8 cellular contexts compared by ENCODE assay signal in the genomic region with DNA sequence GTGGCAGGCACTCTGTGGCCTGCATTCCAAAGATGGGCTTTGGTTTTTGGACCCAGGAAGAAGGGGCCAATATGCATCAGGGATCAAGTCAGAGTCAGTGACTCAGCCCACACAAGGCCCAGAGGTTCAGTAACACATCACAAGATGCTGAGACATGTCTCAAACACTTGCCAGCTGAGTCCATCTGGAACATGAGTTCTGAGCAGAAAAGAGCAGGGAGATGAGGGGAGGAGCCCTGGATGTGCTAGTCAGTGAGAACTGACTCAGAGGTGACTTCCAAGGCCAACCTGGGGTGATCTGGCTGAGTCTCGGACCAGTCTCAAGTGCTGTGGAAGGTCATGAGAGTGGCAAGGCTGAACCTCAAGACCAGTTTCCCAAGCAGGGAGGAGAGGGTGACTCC.
DNase-seq lines count a peak whose midpoint lies in the region; ATAC-seq and TF ChIP-seq lines count a peak whose summit lies in the region.

No MANE protein-coding gene starts in this region.

- H3K27me3 ChIP-seq in brain microvascular endothelial cell (replicated peaks) = no peaks in the 10 kb centered on the region
- H3K27me3 ChIP-seq in kidney epithelial cell (ENCODE audit: control insufficient read depth, insufficient read depth, low read length) = no peaks in the 10 kb centered on the region

- peak overlapping the region; percentile 82 for H3K27ac ChIP-seq in brain microvascular endothelial cell

- TF ChIP-seq CTCF in brain microvascular endothelial cell (IDR thresholded peaks at IDR 0.05; ENCODE audit: low read depth, low read length, missing control alignments) (no peak), kidney epithelial cell (IDR thresholded peaks at IDR 0.05; ENCODE audit: insufficient read depth, low read length, poor library complexity, severe bottlenecking) (no peak)

- no peak overlapping the region for H3K4me3 ChIP-seq in brain microvascular endothelial cell (ENCODE audit: low read depth, low read length)
- H3K4me3 ChIP-seq in kidney epithelial cell (ENCODE audit: low read depth, low read length) = no peak overlapping the region

- DNase-seq in HK-2 (ENCODE audit: unreplicated experiment) = peak; percentile 70
- DNase-seq in brain microvascular endothelial cell = peak; percentile 98
- DNase-seq in kidney epithelial cell (ENCODE audit: low read depth) = peak; percentile 98
- DNase-seq in stromal cell of bone marrow (ENCODE audit: low read depth) = peak; percentile 100
- no peak for DNase-seq in putamen (ENCODE audit: low spot score)
- DNase-seq in HT-29 (ENCODE audit: low spot score) = no peak
- no peak for DNase-seq in NCI-H146 treated with DMSO at 0.1 percent for 48 hours (lab: John Stamatoyannopoulos, UW; ENCODE audit: unreplicated experiment)

- ATAC-seq in GM21786 (IDR thresholded peaks at IDR 0.05; ENCODE audit: unreplicated experiment) = no peak

- in situ Hi-C loops in brain microvascular endothelial cell (cut with HindIII; ENCODE audit: low pct_ligation_motif_present, low sequenced_read_pairs) = no loop called here

- no peaks in the 10 kb centered on the region for H3K36me3 ChIP-seq in brain microvascular endothelial cell (replicated peaks)
- no peaks in the 10 kb centered on the region for H3K36me3 ChIP-seq in kidney epithelial cell (ENCODE audit: control insufficient read depth, insufficient read depth, low read length)

Comparison
In these comparisons a context has a peak if more than half of its experiments do, and no peak if none do; other contexts are left out.
1. DNase-seq: peak in HK-2 (single experiment), brain microvascular endothelial cell (single experiment), kidney epithelial cell (single experiment) and stromal cell of bone marrow (single experiment); none in putamen (single experiment), HT-29 (single experiment) and NCI-H146 treated with DMSO at 0.1 percent for 48 hours (single experiment).